In the genomic region with DNA sequence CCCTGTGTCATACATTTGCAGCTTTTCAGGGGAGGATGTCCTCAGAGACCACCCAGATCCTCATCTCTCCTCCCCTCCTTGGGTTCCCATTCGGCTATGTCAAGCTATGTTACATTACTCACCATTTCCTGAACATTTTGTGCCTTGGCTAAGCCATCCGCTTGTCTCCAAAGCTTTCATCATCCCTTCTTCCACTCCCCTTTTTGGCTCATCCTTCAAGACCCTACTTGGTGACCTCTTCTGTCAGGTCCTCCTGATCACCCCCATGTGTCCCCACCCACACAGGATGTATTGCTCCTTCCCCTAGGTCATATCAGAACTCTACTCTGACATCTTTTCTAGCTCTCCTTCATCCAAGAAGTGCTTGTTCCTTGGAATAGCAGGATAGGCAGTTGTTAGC, we compare ENCODE assay signal across 23 cellular contexts.
DNase-seq lines count a peak whose midpoint lies in the region; ATAC-seq and TF ChIP-seq lines count a peak whose summit lies in the region.
"Had no signal": no experiment of that assay in that cellular context is flagged by ENCODE, and none has a peak within 500 bp of the region (broad histone marks: within the 10 kb centered on the region; RNA-seq: fewer than 3 reads in every experiment).

No MANE protein-coding gene starts in this region.

- 33 to 80% methylated on average over 2 of the region's 2 CpGs for WGBS in body of pancreas, 2 donors
- 92% methylated on average over 2 of the region's 2 CpGs for WGBS in suprapubic skin

- peak; percentile 54 for ATAC-seq in Right ventricle myocardium inferior
- no peak for ATAC-seq in left cardiac atrium
- peak; percentile 55 for ATAC-seq in body of pancreas
- ATAC-seq in HG03108 (IDR thresholded peaks at IDR 0.05; ENCODE audit: unreplicated experiment) = no peak
- no peak for ATAC-seq in GM18858 (IDR thresholded peaks at IDR 0.05; ENCODE audit: unreplicated experiment)
- ATAC-seq: Panc1 had no signal

- TF ChIP-seq EP300 in suprapubic skin (IDR thresholded peaks at IDR 0.05) = no peak

- intact Hi-C loops in Right ventricle myocardium inferior (cut with DNase I) (loop anchor here (5.0 kb wide), 2 partner anchors 37 to 82 kb away; no protein-coding TSS in a partner anchor), left cardiac atrium (cut with DNase I) (no loop called here), body of pancreas (cut with DNase I) (no loop called here), dorsolateral prefrontal cortex (cut with DNase I) (no loop called here)

- H3K27me3 ChIP-seq in body of pancreas (no peaks in the 10 kb centered on the region), suprapubic skin (peaks cover 5% of the 10 kb centered on the region), dorsolateral prefrontal cortex (no peaks in the 10 kb centered on the region)
- H3K27me3 ChIP-seq: BLaER1 treated with 17β-estradiol and CSF1 and Interleukin-3, amounts not matched to agents 10 nM and 100 nM; SJSA1 had no signal

- H3K4me3 ChIP-seq in body of pancreas (no peak overlapping the region), suprapubic skin (no peak overlapping the region), dorsolateral prefrontal cortex (no peak overlapping the region)
- H3K4me3 ChIP-seq: BLaER1 treated with 17β-estradiol and CSF1 and Interleukin-3, amounts not matched to agents 10 nM and 100 nM; GM23248; SJSA1 had no signal

- H3K27ac ChIP-seq in body of pancreas = no peak overlapping the region
- H3K27ac ChIP-seq in suprapubic skin = peak overlapping the region; percentile 65
- no peak overlapping the region for H3K27ac ChIP-seq in dorsolateral prefrontal cortex
- H3K27ac ChIP-seq: 22Rv1; BLaER1 treated with 17β-estradiol and CSF1 and Interleukin-3, amounts not matched to agents 10 nM and 100 nM; GM23248; SJSA1 had no signal

- TF ChIP-seq POLR2A in body of pancreas (IDR thresholded peaks at IDR 0.05) (no peak), suprapubic skin (IDR thresholded peaks at IDR 0.05) (no peak)

- no peak for TF ChIP-seq CTCF in body of pancreas (IDR thresholded peaks at IDR 0.05)
- TF ChIP-seq CTCF in suprapubic skin (IDR thresholded peaks at IDR 0.05) = no peak
- no peak for TF ChIP-seq CTCF in dorsolateral prefrontal cortex (IDR thresholded peaks at IDR 0.05 in 54 of 56, conservative IDR thresholded peaks at IDR 0.05 in 2 of 56; ENCODE audit: low read depth in 1 of 56, partially characterized antibody in 56 of 56)

- peaks cover 6% of the 10 kb centered on the region for H3K4me1 ChIP-seq in body of pancreas
- no peaks in the 10 kb centered on the region for H3K4me1 ChIP-seq in suprapubic skin
- H3K4me1 ChIP-seq: SJSA1 had no signal

- DNase-seq in Right ventricle myocardium inferior (ENCODE audit: missing footprints) (no peak), left cardiac atrium (no peak), body of pancreas (no peak), iris pigment epithelial cell (ENCODE audit: low read depth) (peak; percentile 47), suprapubic skin (ENCODE audit: low spot score in 2 of 2) (no peak), dorsolateral prefrontal cortex (no peak)
- DNase-seq: CD4-positive, alpha-beta memory T cell; DMS153; H9; KG1; NCI-H1092 treated with DMSO at 0.1 percent for 48 hours; NCI-H146; NCI-H2029 treated with DMSO at 0.1 percent for 48 hours; NCI-H226; NCI-H510A treated with DMSO at 0.1 percent for 48 hours; NCI-H748 treated with DMSO at 0.1 percent for 48 hours had no signal

- no peaks in the 10 kb centered on the region for H3K36me3 ChIP-seq in body of pancreas (replicated peaks in 1 of 2; ENCODE audit: insufficient read depth in 1 of 2, low read depth in 2 of 2)
- H3K36me3 ChIP-seq in suprapubic skin = no peaks in the 10 kb centered on the region
- H3K36me3 ChIP-seq: BLaER1 treated with 17β-estradiol and CSF1 and Interleukin-3, amounts not matched to agents 10 nM and 100 nM; SJSA1 had no signal

- H3K9me3 ChIP-seq in body of pancreas (no peaks in the 10 kb centered on the region), suprapubic skin (no peaks in the 10 kb centered on the region)
- H3K9me3 ChIP-seq: BLaER1 treated with 17β-estradiol and CSF1 and Interleukin-3, amounts not matched to agents 10 nM and 100 nM had no signal

Comparison
In these comparisons a context has a peak if more than half of its experiments do, and no peak if none do; other contexts are left out.
1. ATAC-seq: peak in Right ventricle myocardium inferior (single experiment) and body of pancreas (single experiment); none in left cardiac atrium (0 of 2), HG03108 (single experiment) and GM18858 (single experiment).